8 cellular contexts compared by ENCODE assay signal in genomic region chr11:134412508-134413333, GRCh38. TPM values are rescaled to one million over a fixed set of nuclear protein-coding genes. Genes with fewer than 3 reads are reported as not detected.
DNase-seq lines count a peak whose midpoint lies in the region; ATAC-seq and TF ChIP-seq lines count a peak whose summit lies in the region.

No MANE protein-coding gene starts in this region.

- H3K4me1 Mint-ChIP-seq in activated naive CD8-positive, alpha-beta T cell (ENCODE audit: low read depth) = peaks cover 20% of the 10 kb centered on the region
- H3K4me1 Mint-ChIP-seq in stimulated activated naive CD8-positive, alpha-beta T cell treated with anti-CD3 and anti-CD28 coated beads, Interleukin-15, Interleukin-2, amounts not matched to agents 100 ng/mL and 50 ng/mL, for 24 hours (ENCODE audit: low read depth) = peaks cover 6% of the 10 kb centered on the region

- H3K27me3 ChIP-seq in kidney epithelial cell (ENCODE audit: control insufficient read depth, insufficient read depth, low read length) = peaks cover 46% of the 10 kb centered on the region

- H3K36me3 ChIP-seq in kidney epithelial cell (ENCODE audit: control insufficient read depth, insufficient read depth, low read length) = no peaks in the 10 kb centered on the region

- H3K9me3 Mint-ChIP-seq in activated naive CD8-positive, alpha-beta T cell (ENCODE audit: low read depth) = no peaks in the 10 kb centered on the region
- H3K9me3 Mint-ChIP-seq in stimulated activated naive CD8-positive, alpha-beta T cell treated with anti-CD3 and anti-CD28 coated beads, Interleukin-15, Interleukin-2, amounts not matched to agents 100 ng/mL and 50 ng/mL, for 24 hours = no peaks in the 10 kb centered on the region

- H3K36me3 Mint-ChIP-seq in activated naive CD8-positive, alpha-beta T cell = no peaks in the 10 kb centered on the region
- no peaks in the 10 kb centered on the region for H3K36me3 Mint-ChIP-seq in stimulated activated naive CD8-positive, alpha-beta T cell treated with anti-CD3 and anti-CD28 coated beads, Interleukin-15, Interleukin-2, amounts not matched to agents 100 ng/mL and 50 ng/mL, for 24 hours (ENCODE audit: low read depth)

- DNase-seq in stimulated activated CD4-positive, alpha-beta T cell treated with anti-CD3 and anti-CD28 coated beads, Interleukin-12 subunit alpha, Interleukin-12 subunit beta, amount 100 ng/mL, for 4 hours = peak; percentile 15
- DNase-seq in stimulated activated CD4-positive, alpha-beta T cell treated with anti-CD3 and anti-CD28 coated beads, Interleukin-1b, Interleukin-23, amount 100 ng/mL, for 48 hours = no peak
- no peak for DNase-seq in kidney epithelial cell (ENCODE audit: low read depth)
- DNase-seq in KG1 (lab: John Stamatoyannopoulos, UW) = no peak
- no peak for DNase-seq in GM19238 (ENCODE audit: insufficient read length, low spot score)

- H3K27me3 Mint-ChIP-seq in activated naive CD8-positive, alpha-beta T cell = peaks cover 28% of the 10 kb centered on the region
- peaks cover 53% of the 10 kb centered on the region for H3K27me3 Mint-ChIP-seq in stimulated activated naive CD8-positive, alpha-beta T cell treated with anti-CD3 and anti-CD28 coated beads, Interleukin-15, Interleukin-2, amounts not matched to agents 100 ng/mL and 50 ng/mL, for 24 hours

- H3K27ac Mint-ChIP-seq in activated naive CD8-positive, alpha-beta T cell = no peak overlapping the region
- H3K27ac Mint-ChIP-seq in stimulated activated naive CD8-positive, alpha-beta T cell treated with anti-CD3 and anti-CD28 coated beads, Interleukin-15, Interleukin-2, amounts not matched to agents 100 ng/mL and 50 ng/mL, for 24 hours = no peak overlapping the region

- H3K4me3 Mint-ChIP-seq in activated naive CD8-positive, alpha-beta T cell = peak overlapping the region; percentile 68
- peak overlapping the region; percentile 47 for H3K4me3 Mint-ChIP-seq in stimulated activated naive CD8-positive, alpha-beta T cell treated with anti-CD3 and anti-CD28 coated beads, Interleukin-15, Interleukin-2, amounts not matched to agents 100 ng/mL and 50 ng/mL, for 24 hours

- no peak for TF ChIP-seq CTCF in kidney epithelial cell (IDR thresholded peaks at IDR 0.05; ENCODE audit: insufficient read depth, low read length, poor library complexity, severe bottlenecking)

- no peak for ATAC-seq in GM18870 (IDR thresholded peaks at IDR 0.05; ENCODE audit: unreplicated experiment)

- H3K4me3 ChIP-seq in kidney epithelial cell (ENCODE audit: low read depth, low read length) = peak overlapping the region; percentile 27

RNA-seq across cellular contexts. Expression of gene B3GAT1, which starts 0.7 kb away (rescaled TPM):
- 0.48 and 0.71 TPM in 2 replicates for total RNA-seq in kidney epithelial cell
